Comparison of ENCODE assay signal across 21 cellular contexts in genomic region chr10:131089861-131090260, GRCh38.
DNase-seq lines count a peak whose midpoint lies in the region; ATAC-seq, FAIRE-seq and TF ChIP-seq lines count a peak whose summit lies in the region.
"Had no signal": no experiment of that assay in that cellular context is flagged by ENCODE, and none has a peak within 500 bp of the region (broad histone marks: within the 10 kb centered on the region; RNA-seq: fewer than 3 reads in every experiment).

No MANE protein-coding gene starts in this region.

- no peak overlapping the region for H2AK5ac ChIP-seq in trophoblast cell (ENCODE audit: low read length)

- peaks cover 14% of the 10 kb centered on the region for H3K4me1 Mint-ChIP-seq in CD4-positive, alpha-beta T cell (ENCODE audit: low read depth)
- H3K4me1 Mint-ChIP-seq in GM23338: peaks cover 7% of the 10 kb centered on the region
- H3K4me1 Mint-ChIP-seq: B cell had no signal

- POLR2A ChIA-PET in CD4-positive, alpha-beta T cell (lab: Charles Lee): no interaction called here

- H3K9me3 ChIP-seq in right atrium auricular region: no peaks in the 10 kb centered on the region
- H3K9me3 ChIP-seq in kidney (ENCODE audit: control insufficient read depth in 1 of 2, low read length in 2 of 2): no peaks in the 10 kb centered on the region
- peaks cover 4% of the 10 kb centered on the region for H3K9me3 ChIP-seq in trophoblast cell (ENCODE audit: insufficient read depth, low read depth, low read length)
- H3K9me3 ChIP-seq in CD4-positive, alpha-beta T cell (ENCODE audit: control insufficient read depth, low read length): no peaks in the 10 kb centered on the region
- H3K9me3 ChIP-seq: Caco-2 had no signal

- peaks cover 31% of the 10 kb centered on the region for H3K79me1 ChIP-seq in trophoblast cell (ENCODE audit: low read length)

- H4K20me1 ChIP-seq in GM23338 (replicated peaks; ENCODE audit: insufficient read depth): no peaks in the 10 kb centered on the region

- H3K4me3 Mint-ChIP-seq in CD4-positive, alpha-beta T cell: no peak overlapping the region
- no peak overlapping the region for H3K4me3 Mint-ChIP-seq in GM23338
- H3K4me3 Mint-ChIP-seq: B cell; CD8-positive, alpha-beta T cell had no signal

- TF ChIP-seq CTCF in right atrium auricular region (IDR thresholded peaks at IDR 0.05) (no peak), bronchial epithelial cell (IDR thresholded peaks at IDR 0.05; ENCODE audit: insufficient read depth, low read length, severe bottlenecking) (no peak), kidney (IDR thresholded peaks at IDR 0.05; ENCODE audit: borderline replicate concordance, extremely low read depth, insufficient read depth) (no peak), GM23338 (conservative IDR thresholded peaks at IDR 0.05; ENCODE audit: low read depth in 2 of 2) (no peak)
- no peak for TF ChIP-seq CTCF in CD4-positive, alpha-beta T cell (IDR thresholded peaks at IDR 0.05)

- peaks cover 4% of the 10 kb centered on the region for H3K79me2 ChIP-seq in trophoblast cell (ENCODE audit: control insufficient read depth, insufficient read depth, low read length, poor library complexity)
- no peaks in the 10 kb centered on the region for H3K79me2 ChIP-seq in GM23338 (replicated peaks; ENCODE audit: insufficient read depth)

- no peaks in the 10 kb centered on the region for H3K9me3 Mint-ChIP-seq in CD4-positive, alpha-beta T cell
- peaks cover 82% of the 10 kb centered on the region for H3K9me3 Mint-ChIP-seq in GM23338
- H3K9me3 Mint-ChIP-seq: CD8-positive, alpha-beta T cell had no signal

- H3K14ac ChIP-seq in trophoblast cell (ENCODE audit: low read length): no peak overlapping the region

- no peak overlapping the region for H3K27ac Mint-ChIP-seq in CD4-positive, alpha-beta T cell
- H3K27ac Mint-ChIP-seq in GM23338: no peak overlapping the region
- H3K27ac Mint-ChIP-seq: B cell; CD8-positive, alpha-beta T cell had no signal

- no peak overlapping the region for H4K12ac ChIP-seq in trophoblast cell (ENCODE audit: low read depth, low read length)

- peak overlapping the region; percentile 29 for H4K91ac ChIP-seq in trophoblast cell (ENCODE audit: low read depth, low read length)

- intact Hi-C loops in Right ventricle myocardium inferior (cut with DNase I): no loop called here
- intact Hi-C loops in kidney (cut with DNase I): no loop called here
- intact Hi-C loops in CD4-positive, alpha-beta T cell (cut with DNase I, micrococcal nuclease): no loop called here

- no peak overlapping the region for H3K4me2 ChIP-seq in trophoblast cell (ENCODE audit: low read length)
- no peak overlapping the region for H3K4me2 ChIP-seq in GM23338

- H2BK5ac ChIP-seq in trophoblast cell (ENCODE audit: low read depth, low read length, poor library complexity): no peak overlapping the region

- no peak overlapping the region for H2BK120ac ChIP-seq in trophoblast cell (ENCODE audit: insufficient read depth, low read length, poor library complexity)

- no peak overlapping the region for H2AFZ ChIP-seq in trophoblast cell (ENCODE audit: insufficient read depth, low read length, poor library complexity)
- no peak overlapping the region for H2AFZ ChIP-seq in GM23338
- H2AFZ ChIP-seq: GM23248 had no signal

- CTCF ChIA-PET in CD4-positive, alpha-beta T cell (lab: Charles Lee): no interaction called here

- H3K27ac ChIP-seq in right atrium auricular region (no peak overlapping the region), kidney (ENCODE audit: low read depth in 2 of 2, low read length in 2 of 2) (no peak overlapping the region), trophoblast cell (ENCODE audit: low read depth, low read length) (no peak overlapping the region), GM23338 (ENCODE audit: low read depth) (no peak overlapping the region)
- no peak overlapping the region for H3K27ac ChIP-seq in CD4-positive, alpha-beta T cell (ENCODE audit: low read depth, low read length)
- H3K27ac ChIP-seq: 22Rv1, GM23248 had no signal

- H3K27me3 ChIP-seq in right atrium auricular region: no peaks in the 10 kb centered on the region
- H3K27me3 ChIP-seq in bronchial epithelial cell (ENCODE audit: control insufficient read depth, insufficient read depth, low read length): no peaks in the 10 kb centered on the region
- H3K27me3 ChIP-seq in trophoblast cell (ENCODE audit: insufficient read depth, low read length): no peaks in the 10 kb centered on the region
- H3K27me3 ChIP-seq in CD4-positive, alpha-beta T cell (ENCODE audit: control insufficient read depth, insufficient read depth, low read length): no peaks in the 10 kb centered on the region
- no peaks in the 10 kb centered on the region for H3K27me3 ChIP-seq in GM23338 (ENCODE audit: insufficient read depth)

- no peaks in the 10 kb centered on the region for H3K9me2 ChIP-seq in GM23338 (ENCODE audit: insufficient read depth)

- no peaks in the 10 kb centered on the region for H3K27me3 Mint-ChIP-seq in CD4-positive, alpha-beta T cell
- peaks cover 11% of the 10 kb centered on the region for H3K27me3 Mint-ChIP-seq in GM23338 (ENCODE audit: insufficient read depth, low read depth, poor library complexity)
- H3K27me3 Mint-ChIP-seq: B cell had no signal

- H3K4ac ChIP-seq in trophoblast cell (ENCODE audit: low read depth, low read length): no peak overlapping the region

- peaks cover 0 to 4% of the 10 kb centered on the region in 2 donors for H3K4me1 ChIP-seq in right atrium auricular region
- no peaks in the 10 kb centered on the region for H3K4me1 ChIP-seq in kidney (ENCODE audit: control insufficient read depth in 1 of 2, insufficient read depth in 1 of 2, low read depth in 1 of 2, low read length in 2 of 2)
- H3K4me1 ChIP-seq in trophoblast cell (ENCODE audit: control insufficient read depth in 1 of 2, insufficient read depth in 2 of 2, low read length in 2 of 2): peaks cover 24 to 26% of the 10 kb centered on the region in 2 experiments
- no peaks in the 10 kb centered on the region for H3K4me1 ChIP-seq in GM23338 (ENCODE audit: insufficient read depth)
- H3K4me1 ChIP-seq: Caco-2 had no signal

- no peak overlapping the region for H3K18ac ChIP-seq in trophoblast cell (ENCODE audit: low read length)

- no peaks in the 10 kb centered on the region for H3K36me3 Mint-ChIP-seq in CD4-positive, alpha-beta T cell (ENCODE audit: low read depth)
- H3K36me3 Mint-ChIP-seq in GM23338 (ENCODE audit: low read depth): peaks cover 19% of the 10 kb centered on the region
- H3K36me3 Mint-ChIP-seq: CD8-positive, alpha-beta T cell had no signal

- peak; percentile 40 for FAIRE-seq in bronchial epithelial cell (lab: Jason Lieb, UNC)
- FAIRE-seq in kidney (lab: Jason Lieb, UNC): no peak
- FAIRE-seq: A204.1, G401.6, GM12892, H54 had no signal

- H3K36me3 ChIP-seq in right atrium auricular region (no peaks in the 10 kb centered on the region), bronchial epithelial cell (ENCODE audit: control insufficient read depth, insufficient read depth, low read length) (no peaks in the 10 kb centered on the region), kidney (ENCODE audit: control insufficient read depth in 1 of 2, insufficient read depth in 2 of 2, low read length in 2 of 2) (no peaks in the 10 kb centered on the region), trophoblast cell (ENCODE audit: control insufficient read depth in 1 of 2, insufficient read depth in 2 of 2, low read length in 2 of 2) (peaks cover 0 to 2% of the 10 kb centered on the region in 2 experiments), GM23338 (ENCODE audit: insufficient read depth) (no peaks in the 10 kb centered on the region)

- H3K4me3 ChIP-seq in right atrium auricular region (no peak overlapping the region), bronchial epithelial cell (ENCODE audit: low read depth, low read length) (no peak overlapping the region), kidney (ENCODE audit: low read length in 2 of 2) (no peak overlapping the region), trophoblast cell (ENCODE audit: low read depth, low read length) (no peak overlapping the region), GM23338 (no peak overlapping the region)
- H3K4me3 ChIP-seq: GM23248 had no signal

- no peak overlapping the region for H4K8ac ChIP-seq in trophoblast cell (ENCODE audit: low read depth, low read length)

- WGBS in trophoblast cell (ENCODE audit: extremely low coverage, insufficient coverage, insufficient read length): no CpG with 5 or more reads among the region's 14 CpGs

- ATAC-seq in Right ventricle myocardium inferior (no peak), GM23338 (no peak)
- ATAC-seq in CD4-positive, alpha-beta T cell (ENCODE audit: poor library complexity): no peak
- ATAC-seq: CD8-positive, alpha-beta T cell; HCT116 had no signal

- H3K23ac ChIP-seq in trophoblast cell (ENCODE audit: low read length): no peak overlapping the region

- H3F3A ChIP-seq in GM23338 (replicated peaks; ENCODE audit: low read depth): no peaks in the 10 kb centered on the region

- peak overlapping the region; percentile 12 for H2BK12ac ChIP-seq in trophoblast cell (ENCODE audit: low read length)

- DNase-seq in Right ventricle myocardium inferior (ENCODE audit: missing footprints) (peak; percentile 9), right atrium auricular region (ENCODE audit: low spot score) (no peak), bronchial epithelial cell (ENCODE audit: low read depth) (no peak), kidney (peak; percentile 43), trophoblast cell (no peak), T-helper 9 cell (no peak), GM23338 (ENCODE audit: low spot score) (no peak)
- no peak for DNase-seq in CD4-positive, alpha-beta T cell
- DNase-seq: C1 segment of cervical spinal cord; Caco-2; CD8-positive, alpha-beta T cell; DMS153; DND-41; GM23248 had no signal

- H3K9ac ChIP-seq in kidney (ENCODE audit: low read length in 2 of 2): no peak overlapping the region
- no peak overlapping the region for H3K9ac ChIP-seq in trophoblast cell (ENCODE audit: low read length)
- H3K9ac ChIP-seq: GM23248 had no signal

TF ChIP-seq in GM23338, 12 proteins besides CTCF, POLR2A, EP300 and RAD21 (continues in another document):
- no peak for TF ChIP-seq POLR2AphosphoS5 (IDR thresholded peaks at IDR 0.05; ENCODE audit: low read depth)
- no peak for TF ChIP-seq EZH2phosphoT487 (IDR thresholded peaks at IDR 0.05; ENCODE audit: unreplicated experiment)
- TF ChIP-seq CREB1 (CRISPR knock-in tag; IDR thresholded peaks at IDR 0.05; ENCODE audit: low read depth): no peak

Comparison
In these comparisons a context has a peak if more than half of its experiments do, and no peak if none do; other contexts are left out.
1. DNase-seq: peak in Right ventricle myocardium inferior (single experiment) and kidney (single experiment); none in right atrium auricular region (single experiment), bronchial epithelial cell (single experiment), trophoblast cell (0 of 2), T-helper 9 cell (single experiment), CD4-positive, alpha-beta T cell (0 of 10) and GM23338 (single experiment).